19 cellular contexts compared by ENCODE assay signal in genomic region chr2:149536649-149537048, GRCh38. TPM values are rescaled to one million over a fixed set of nuclear protein-coding genes. Genes with fewer than 3 reads are reported as not detected.
DNase-seq lines count a peak whose midpoint lies in the region; ATAC-seq and TF ChIP-seq lines count a peak whose summit lies in the region.
"Had no signal": no experiment of that assay in that cellular context is flagged by ENCODE, and none has a peak within 500 bp of the region (broad histone marks: within the 10 kb centered on the region; RNA-seq: fewer than 3 reads in every experiment).

No MANE protein-coding gene starts in this region.

- H3K4me3 ChIP-seq in A673 (ENCODE audit: low read depth, low read length, poor library complexity, severe bottlenecking), result no peak overlapping the region
- no peak overlapping the region for H3K4me3 ChIP-seq in GM23338
- H3K4me3 ChIP-seq: GM12878, SJCRH30 had no signal

- no peak overlapping the region for H3K4me2 ChIP-seq in GM23338

- H3K27me3 ChIP-seq in A673 (replicated peaks; ENCODE audit: insufficient read depth, low read depth, low read length, poor library complexity) (no peaks in the 10 kb centered on the region), GM23338 (ENCODE audit: insufficient read depth) (no peaks in the 10 kb centered on the region)
- H3K27me3 ChIP-seq: SJCRH30 had no signal

- no peak for DNase-seq in activated CD4-positive, alpha-beta T cell treated with anti-CD3 and anti-CD28 coated beads, Interleukin-2, amount 10 ng/mL, durations not matched to agents 24 days and 14 days
- no peak for DNase-seq in activated CD4-positive, alpha-beta T cell treated with anti-CD3 and anti-CD28 coated beads for 4 hours
- DNase-seq in A673 (ENCODE audit: low spot score), result peak; percentile 22
- no peak for DNase-seq in GM23338 (ENCODE audit: low spot score)
- DNase-seq in left kidney (ENCODE audit: low read depth, low spot score), result peak; percentile 31
- DNase-seq in CD1c-positive myeloid dendritic cell (ENCODE audit: extremely low spot score), result no peak
- no peak for DNase-seq in kidney tubule cell (ENCODE audit: low spot score)
- DNase-seq in MV-4-11 (lab: John Stamatoyannopoulos, UW), result no peak
- DNase-seq: CD4-positive, alpha-beta T cell; DND-41; H9; KG1; NCI-H1105 treated with DMSO at 0.1 percent for 48 hours; NCI-H1694; NCI-H2081; NCI-H446 had no signal

- H3K4me1 ChIP-seq in A673 (ENCODE audit: insufficient read depth, low read length, poor library complexity, severe bottlenecking) (no peaks in the 10 kb centered on the region), GM23338 (ENCODE audit: insufficient read depth) (no peaks in the 10 kb centered on the region)

- peaks cover 11% of the 10 kb centered on the region for H3K4me1 Mint-ChIP-seq in activated CD4-positive, alpha-beta T cell treated with anti-CD3 and anti-CD28 coated beads, Interleukin-2, amount 10 ng/mL, durations not matched to agents 24 days and 14 days
- H3K4me1 Mint-ChIP-seq in GM23338, result no peaks in the 10 kb centered on the region
- H3K4me1 Mint-ChIP-seq: H9 had no signal

- POLR2A ChIA-PET in A673 (lab: Charles Lee; ENCODE audit: low non-redundant PET), result no interaction called here

- CTCF ChIA-PET in A673 (lab: Charles Lee), result no interaction called here

- no peaks in the 10 kb centered on the region for H3K36me3 Mint-ChIP-seq in activated CD4-positive, alpha-beta T cell treated with anti-CD3 and anti-CD28 coated beads, Interleukin-2, amount 10 ng/mL, durations not matched to agents 24 days and 14 days (ENCODE audit: low read depth)
- H3K36me3 Mint-ChIP-seq in GM23338 (ENCODE audit: low read depth), result no peaks in the 10 kb centered on the region

- H4K20me1 ChIP-seq in GM23338 (replicated peaks; ENCODE audit: insufficient read depth), result no peaks in the 10 kb centered on the region

- peak overlapping the region; percentile 35 for H3K27ac Mint-ChIP-seq in activated CD4-positive, alpha-beta T cell treated with anti-CD3 and anti-CD28 coated beads, Interleukin-2, amount 10 ng/mL, durations not matched to agents 24 days and 14 days
- H3K27ac Mint-ChIP-seq in GM23338, result no peak overlapping the region
- H3K27ac Mint-ChIP-seq: CD4-positive, alpha-beta T cell; H9 had no signal

- ATAC-seq in GM23338, result no peak
- ATAC-seq: GM12878 had no signal

- H3K9me2 ChIP-seq in GM23338 (ENCODE audit: insufficient read depth), result peaks cover 12% of the 10 kb centered on the region

- H3K27me3 Mint-ChIP-seq in activated CD4-positive, alpha-beta T cell treated with anti-CD3 and anti-CD28 coated beads, Interleukin-2, amount 10 ng/mL, durations not matched to agents 24 days and 14 days, result peaks cover 3% of the 10 kb centered on the region
- H3K27me3 Mint-ChIP-seq in GM23338 (ENCODE audit: insufficient read depth, low read depth, poor library complexity), result no peaks in the 10 kb centered on the region
- H3K27me3 Mint-ChIP-seq: CD4-positive, alpha-beta T cell had no signal

- H3K4me3 Mint-ChIP-seq in activated CD4-positive, alpha-beta T cell treated with anti-CD3 and anti-CD28 coated beads, Interleukin-2, amount 10 ng/mL, durations not matched to agents 24 days and 14 days, result peak overlapping the region; percentile 13
- H3K4me3 Mint-ChIP-seq in GM23338, result no peak overlapping the region
- H3K4me3 Mint-ChIP-seq: CD4-positive, alpha-beta T cell; H9 had no signal

- H2AFZ ChIP-seq in GM23338, result 0 out of 2 replicates have a peak overlapping the region, but pooled peaks have one; percentile 23

- H3K9me3 ChIP-seq in A673 (ENCODE audit: low read depth, low read length, poor library complexity, severe bottlenecking), result no peaks in the 10 kb centered on the region
- H3K9me3 ChIP-seq: SJCRH30 had no signal

- no peak overlapping the region for H3K27ac ChIP-seq in A673 (ENCODE audit: low read depth, low read length, poor library complexity, severe bottlenecking)
- no peak overlapping the region for H3K27ac ChIP-seq in GM23338 (ENCODE audit: low read depth)
- H3K27ac ChIP-seq: HL-60, SJCRH30 had no signal

- intact Hi-C loops in activated CD4-positive, alpha-beta T cell treated with anti-CD3 and anti-CD28 coated beads, Interleukin-2, amount 10 ng/mL, durations not matched to agents 24 days and 14 days (cut with micrococcal nuclease), result no loop called here
- intact Hi-C loops in A673 (cut with micrococcal nuclease; ENCODE audit: unreplicated experiment), result no loop called here

- H3K79me2 ChIP-seq in GM23338 (replicated peaks; ENCODE audit: insufficient read depth), result no peaks in the 10 kb centered on the region

- H3K36me3 ChIP-seq in A673 (ENCODE audit: insufficient read depth, low read length, poor library complexity, severe bottlenecking) (no peaks in the 10 kb centered on the region), GM23338 (ENCODE audit: insufficient read depth) (no peaks in the 10 kb centered on the region)
- H3K36me3 ChIP-seq: SJCRH30 had no signal

- no TSS peak for BruUV-seq in A673 (replicated peaks; lab: Mats Ljungman, UMichigan)

- peaks cover 7% of the 10 kb centered on the region for H3K9me3 Mint-ChIP-seq in activated CD4-positive, alpha-beta T cell treated with anti-CD3 and anti-CD28 coated beads, Interleukin-2, amount 10 ng/mL, durations not matched to agents 24 days and 14 days
- no peaks in the 10 kb centered on the region for H3K9me3 Mint-ChIP-seq in GM23338
- H3K9me3 Mint-ChIP-seq: CD4-positive, alpha-beta T cell; H9 had no signal

- no peaks in the 10 kb centered on the region for H3F3A ChIP-seq in GM23338 (replicated peaks; ENCODE audit: low read depth)

- TF ChIP-seq CTCF in A673 (conservative IDR thresholded peaks at IDR 0.05; ENCODE audit: low read depth, low read length) (no peak), GM23338 (conservative IDR thresholded peaks at IDR 0.05; ENCODE audit: low read depth in 2 of 2) (no peak)

TF ChIP-seq in GM23338, 12 proteins besides CTCF, POLR2A, EP300 and RAD21 (continues in another document):
- TF ChIP-seq JUNB (IDR thresholded peaks at IDR 0.05; ENCODE audit: unreplicated experiment) (no peak), NANOG (IDR thresholded peaks at IDR 0.05; ENCODE audit: borderline replicate concordance) (no peak), CREB1 (CRISPR knock-in tag; IDR thresholded peaks at IDR 0.05; ENCODE audit: low read depth) (no peak), ZNF114 (CRISPR knock-in tag; IDR thresholded peaks at IDR 0.05) (no peak), EZH2 (IDR thresholded peaks at IDR 0.05; ENCODE audit: low read depth, unreplicated experiment) (no peak), POLR2AphosphoS5 (IDR thresholded peaks at IDR 0.05; ENCODE audit: low read depth) (no peak)
- TF ChIP-seq, protein P1, sequence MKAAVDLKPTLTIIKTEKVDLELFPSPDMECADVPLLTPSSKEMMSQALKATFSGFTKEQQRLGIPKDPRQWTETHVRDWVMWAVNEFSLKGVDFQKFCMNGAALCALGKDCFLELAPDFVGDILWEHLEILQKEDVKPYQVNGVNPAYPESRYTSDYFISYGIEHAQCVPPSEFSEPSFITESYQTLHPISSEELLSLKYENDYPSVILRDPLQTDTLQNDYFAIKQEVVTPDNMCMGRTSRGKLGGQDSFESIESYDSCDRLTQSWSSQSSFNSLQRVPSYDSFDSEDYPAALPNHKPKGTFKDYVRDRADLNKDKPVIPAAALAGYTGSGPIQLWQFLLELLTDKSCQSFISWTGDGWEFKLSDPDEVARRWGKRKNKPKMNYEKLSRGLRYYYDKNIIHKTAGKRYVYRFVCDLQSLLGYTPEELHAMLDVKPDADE (IDR thresholded peaks at IDR 0.05), result no peak
- TF ChIP-seq, protein P2, sequence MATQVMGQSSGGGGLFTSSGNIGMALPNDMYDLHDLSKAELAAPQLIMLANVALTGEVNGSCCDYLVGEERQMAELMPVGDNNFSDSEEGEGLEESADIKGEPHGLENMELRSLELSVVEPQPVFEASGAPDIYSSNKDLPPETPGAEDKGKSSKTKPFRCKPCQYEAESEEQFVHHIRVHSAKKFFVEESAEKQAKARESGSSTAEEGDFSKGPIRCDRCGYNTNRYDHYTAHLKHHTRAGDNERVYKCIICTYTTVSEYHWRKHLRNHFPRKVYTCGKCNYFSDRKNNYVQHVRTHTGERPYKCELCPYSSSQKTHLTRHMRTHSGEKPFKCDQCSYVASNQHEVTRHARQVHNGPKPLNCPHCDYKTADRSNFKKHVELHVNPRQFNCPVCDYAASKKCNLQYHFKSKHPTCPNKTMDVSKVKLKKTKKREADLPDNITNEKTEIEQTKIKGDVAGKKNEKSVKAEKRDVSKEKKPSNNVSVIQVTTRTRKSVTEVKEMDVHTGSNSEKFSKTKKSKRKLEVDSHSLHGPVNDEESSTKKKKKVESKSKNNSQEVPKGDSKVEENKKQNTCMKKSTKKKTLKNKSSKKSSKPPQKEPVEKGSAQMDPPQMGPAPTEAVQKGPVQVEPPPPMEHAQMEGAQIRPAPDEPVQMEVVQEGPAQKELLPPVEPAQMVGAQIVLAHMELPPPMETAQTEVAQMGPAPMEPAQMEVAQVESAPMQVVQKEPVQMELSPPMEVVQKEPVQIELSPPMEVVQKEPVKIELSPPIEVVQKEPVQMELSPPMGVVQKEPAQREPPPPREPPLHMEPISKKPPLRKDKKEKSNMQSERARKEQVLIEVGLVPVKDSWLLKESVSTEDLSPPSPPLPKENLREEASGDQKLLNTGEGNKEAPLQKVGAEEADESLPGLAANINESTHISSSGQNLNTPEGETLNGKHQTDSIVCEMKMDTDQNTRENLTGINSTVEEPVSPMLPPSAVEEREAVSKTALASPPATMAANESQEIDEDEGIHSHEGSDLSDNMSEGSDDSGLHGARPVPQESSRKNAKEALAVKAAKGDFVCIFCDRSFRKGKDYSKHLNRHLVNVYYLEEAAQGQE (IDR thresholded peaks at IDR 0.05; ENCODE audit: unreplicated experiment), result no peak

RNA-seq across cellular contexts. Expression of gene MMADHC, which starts 50.9 kb away (rescaled TPM):
- total RNA-seq in activated CD4-positive, alpha-beta T cell treated with anti-CD3 and anti-CD28 coated beads, Interleukin-2, amount 10 ng/mL, durations not matched to agents 24 days and 14 days, result 131 and 136 TPM in 2 replicates
- total RNA-seq in A673 (2021), result 115 and 124 TPM in 2 replicates
- 135 and 147 TPM in 2 replicates for total RNA-seq in GM23338 (2014; rRNA removed; shearing (Covaris generic))
- 137 and 163 TPM in 2 replicates for polyA plus RNA-seq in GM23338 (2016; fragmentation: Nextera tagmentation; extraction: Ambion mirVana)

Comparison
In these comparisons a context has a peak if more than half of its experiments do, and no peak if none do; other contexts are left out.
1. DNase-seq: peak in A673 (single experiment) and left kidney (single experiment); none in activated CD4-positive, alpha-beta T cell treated with anti-CD3 and anti-CD28 coated beads, Interleukin-2, amount 10 ng/mL, durations not matched to agents 24 days and 14 days (single experiment), activated CD4-positive, alpha-beta T cell treated with anti-CD3 and anti-CD28 coated beads for 4 hours (0 of 2), GM23338 (single experiment), CD1c-positive myeloid dendritic cell (single experiment), kidney tubule cell (single experiment) and MV-4-11 (single experiment).